Comparison of ENCODE assay signal across 3 cellular contexts in genomic region chr7:5970347-5970911, GRCh38. TPM values are rescaled to one million over a fixed set of nuclear protein-coding genes. Genes with fewer than 3 reads are reported as not detected.
"Had no signal": no experiment of that assay in that cellular context is flagged by ENCODE, and none has a peak within 500 bp of the region (broad histone marks: within the 10 kb centered on the region; RNA-seq: fewer than 3 reads in every experiment).

Gene RSPH10B (minus strand): TSS chr7:5970689. CDS start chr7:5967116, 3,573 bp downstream.

RNA-seq across cellular contexts. Expression of gene RSPH10B, which starts in this region (rescaled TPM):
- total RNA-seq: activated CD4-positive, alpha-beta T cell treated with anti-CD3 and anti-CD28 coated beads, Interleukin-2, amount 10 ng/mL, durations not matched to agents 7 days and 5 days had no signal
- polyA plus RNA-seq: keratinocyte; naive thymus-derived CD4-positive, alpha-beta T cell had no signal
